Comparison of ENCODE assay signal across 22 cellular contexts in genomic region chr3:41357271-41357670, GRCh38.
"Had no signal": no experiment of that assay in that cellular context is flagged by ENCODE, and none has a peak within 500 bp of the region (broad histone marks: within the 10 kb centered on the region; RNA-seq: fewer than 3 reads in every experiment).

No MANE protein-coding gene starts in this region.

- DNase-seq: Kasumi-1, MM.1S, NCI-H1092 treated with DMSO at 0.1 percent for 48 hours, NCI-H1436, NCI-H187, NCI-H2029, NCI-H2081 treated with DMSO at 0.1 percent for 48 hours, NCI-H2227 treated with DMSO at 0.1 percent for 48 hours, NCI-H526 treated with DMSO at 0.1 percent for 48 hours, NCI-H774, Right ventricle myocardium superior, RPMI8226, SIG-M5, SK-N-SH, SW 1271, T-cell had no signal

- H3K27me3 ChIP-seq: SJSA1 had no signal

- H3K36me3 ChIP-seq: SJSA1 had no signal

- FAIRE-seq: HTR-8/SVneo, RCC 7860 had no signal

- H3K27ac ChIP-seq: HL-60, KMS-11, SJSA1 had no signal

- H3K4me3 ChIP-seq: K562, SJSA1 had no signal

- H3K9ac ChIP-seq: KMS-11, SK-N-SH had no signal

- H3K4me2 ChIP-seq: KMS-11, SK-N-SH had no signal

- ATAC-seq: K562, T-cell had no signal

- H3K4me1 ChIP-seq: SJSA1 had no signal

- H3K9me3 ChIP-seq: SJSA1, SK-N-SH had no signal
